ENCODE assay signal across 25 cellular contexts in the genomic region with DNA sequence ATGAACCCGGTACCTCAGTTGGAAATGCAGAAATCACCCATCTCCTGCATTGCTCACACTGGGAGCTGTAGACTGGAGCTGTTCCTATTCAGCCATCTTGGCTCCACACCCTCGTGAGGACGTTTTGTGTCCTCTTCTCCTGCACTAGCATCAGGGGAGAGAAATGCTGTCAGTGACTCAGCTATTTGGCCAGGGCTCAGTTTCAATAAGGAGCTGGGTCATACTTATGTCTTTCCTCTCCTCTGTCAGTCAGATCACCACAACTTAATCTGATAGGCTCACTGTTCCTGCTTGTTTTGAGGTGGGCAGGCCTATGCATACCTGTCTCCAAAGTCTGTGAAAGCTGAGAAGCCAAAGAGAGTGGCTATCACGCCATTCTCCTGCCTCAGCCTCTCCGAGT.
"Had no signal": no experiment of that assay in that cellular context is flagged by ENCODE, and none has a peak within 500 bp of the region (broad histone marks: within the 10 kb centered on the region; RNA-seq: fewer than 3 reads in every experiment).

No MANE protein-coding gene starts in this region.

- DNase-seq: activated CD4-positive, alpha-beta memory T cell treated with anti-CD3 and anti-CD28 coated beads, Interleukin-2, amount 10 ng/mL, durations not matched to agents 7 days and 5 days; activated CD4-positive, alpha-beta T cell treated with anti-CD3 and anti-CD28 coated beads for 1 hour; activated CD4-positive, alpha-beta T cell treated with anti-CD3 and anti-CD28 coated beads for 4 hours; activated CD4-positive, alpha-beta T cell treated with anti-CD3 and anti-CD28 coated beads, Interleukin-2, amount 10 ng/mL, durations not matched to agents 7 days and 5 days; activated CD4-positive, alpha-beta T cell treated with anti-CD3 and anti-CD28 coated beads, Interleukin-2, amount 50 U/mL, for 4 hours; activated CD4-positive, CD25-positive, alpha-beta regulatory T cell; activated CD8-positive, alpha-beta memory T cell treated with anti-CD3 and anti-CD28 coated beads, Interleukin-2, amount 50 U/mL, for 48 hours; activated effector memory CD4-positive, alpha-beta T cell treated with Interleukin-2 at 50 U/mL for 16 hours; activated gamma-delta T cell treated with Interleukin-2 at 50 U/mL for 16 hours; activated naive CD4-positive, alpha-beta T cell treated with anti-CD3 and anti-CD28 coated beads, Interleukin-2, amount 50 U/mL, for 16 hours; activated naive CD4-positive, alpha-beta T cell treated with Interleukin-2 at 50 U/mL for 16 hours; activated T-cell treated with anti-CD3 and anti-CD28 coated beads for 4 hours; activated T-cell treated with anti-CD3 and anti-CD28 coated beads, Interleukin-2, amount 50 U/mL, for 24 hours; amniotic stem cell; anterior cingulate cortex; brain microvascular endothelial cell; dorsolateral prefrontal cortex; effector memory CD4-positive, alpha-beta T cell; endodermal cell; foreskin fibroblast; head of caudate nucleus; T-helper 2 cell had no signal

- H3K27me3 ChIP-seq: brain microvascular endothelial cell, dorsolateral prefrontal cortex had no signal

- H3K4me3 ChIP-seq: coronary artery, dorsolateral prefrontal cortex had no signal

- ATAC-seq: activated T-helper 17 cell treated with anti-CD3 and anti-CD28 coated beads, Interleukin-2, amount 50 U/mL, for 72 hours; esophagus mucosa had no signal

- H3K27ac ChIP-seq: brain microvascular endothelial cell, coronary artery, dorsolateral prefrontal cortex had no signal

- H3K36me3 ChIP-seq: brain microvascular endothelial cell had no signal
